19 cellular contexts compared by ENCODE assay signal in the genomic region with DNA sequence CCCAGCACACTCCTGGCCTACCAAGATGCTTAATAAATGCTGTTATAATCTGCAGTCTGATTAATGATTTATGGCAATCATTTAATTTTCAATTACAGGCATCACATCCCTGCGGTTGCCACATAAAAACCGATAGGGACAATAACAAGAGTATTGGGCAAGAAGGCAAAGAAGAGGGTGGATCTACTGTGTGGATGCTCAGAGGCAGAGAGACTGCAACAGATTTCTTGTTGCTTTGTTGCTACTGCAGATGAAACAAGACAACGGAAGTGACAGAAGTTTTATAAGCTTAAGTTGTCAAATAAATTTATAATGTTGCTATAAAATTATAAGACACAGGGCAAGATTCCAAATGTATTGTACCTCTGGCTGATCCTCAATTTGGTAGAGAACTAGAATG.
A peak's percentile ranks its signal among the peaks of the same experiment; 100 is the strongest.
DNase-seq lines count a peak whose midpoint lies in the region; ATAC-seq and TF ChIP-seq lines count a peak whose summit lies in the region.
"Had no signal": no experiment of that assay in that cellular context is flagged by ENCODE, and none has a peak within 500 bp of the region (broad histone marks: within the 10 kb centered on the region; RNA-seq: fewer than 3 reads in every experiment).

No MANE protein-coding gene starts in this region.

- DNase-seq in A673 (ENCODE audit: low spot score), result peak; percentile 55
- peak; percentile 2 for DNase-seq in HCEC 1CT
- DNase-seq in PC-3, result no peak
- DNase-seq in esophagus muscularis mucosa (ENCODE audit: extremely low spot score), result peak; percentile 55
- DNase-seq in activated naive CD4-positive, alpha-beta T cell treated with Interleukin-2 at 50 U/mL for 16 hours, result no peak
- no peak for DNase-seq in CD8-positive, alpha-beta memory T cell
- no peak for DNase-seq in WERI-Rb-1
- DNase-seq: 8988T; ACHN; BE2C; CD4-positive, alpha-beta memory T cell; COR-L47; DMS153; DND-41; GF-D8; GM23248 had no signal

- H3K9me2 ChIP-seq in PC-3 (replicated peaks; ENCODE audit: low read length), result no peaks in the 10 kb centered on the region

- H3K4me3 ChIP-seq in A673 (ENCODE audit: low read depth, low read length, poor library complexity, severe bottlenecking) (no peak overlapping the region), PC-3 (ENCODE audit: low read length) (no peak overlapping the region), esophagus muscularis mucosa (no peak overlapping the region), WERI-Rb-1 (ENCODE audit: low read depth, low read length) (no peak overlapping the region)
- no peak overlapping the region for H3K4me3 ChIP-seq in CD8-positive, alpha-beta memory T cell (ENCODE audit: low read length)
- H3K4me3 ChIP-seq: GM23248 had no signal

- 74% methylated on average over 3 of the region's 3 CpGs for WGBS in esophagus muscularis mucosa

- H3K9me3 ChIP-seq in A673 (ENCODE audit: low read depth, low read length, poor library complexity, severe bottlenecking), result no peaks in the 10 kb centered on the region
- H3K9me3 ChIP-seq in PC-3 (ENCODE audit: low read length), result no peaks in the 10 kb centered on the region
- H3K9me3 ChIP-seq in esophagus muscularis mucosa, result no peaks in the 10 kb centered on the region
- no peaks in the 10 kb centered on the region for H3K9me3 ChIP-seq in CD8-positive, alpha-beta memory T cell (ENCODE audit: low read length)
- no peaks in the 10 kb centered on the region for H3K9me3 ChIP-seq in WERI-Rb-1 (ENCODE audit: severe bottlenecking)
- H3K9me3 ChIP-seq: BE2C had no signal

- no peaks in the 10 kb centered on the region for H3K27me3 Mint-ChIP-seq in CD8-positive, alpha-beta memory T cell
- H3K27me3 Mint-ChIP-seq: CD4-positive, alpha-beta memory T cell; IgD-negative memory B cell had no signal

- ATAC-seq in PC-3, result peak; percentile 62
- no peak for ATAC-seq in HG03442 (IDR thresholded peaks at IDR 0.05; ENCODE audit: unreplicated experiment)

- H3K36me3 ChIP-seq in A673 (ENCODE audit: insufficient read depth, low read length, poor library complexity, severe bottlenecking), result no peaks in the 10 kb centered on the region
- H3K36me3 ChIP-seq in PC-3 (ENCODE audit: low read depth, low read length), result no peaks in the 10 kb centered on the region
- no peaks in the 10 kb centered on the region for H3K36me3 ChIP-seq in esophagus muscularis mucosa
- H3K36me3 ChIP-seq in CD8-positive, alpha-beta memory T cell (ENCODE audit: insufficient read depth, low read length), result no peaks in the 10 kb centered on the region
- no peaks in the 10 kb centered on the region for H3K36me3 ChIP-seq in WERI-Rb-1
- H3K36me3 ChIP-seq: BE2C had no signal

- peaks cover 0 to 2% (median 0%) of the 10 kb centered on the region in 5 donors for H3K9me3 Mint-ChIP-seq in CD8-positive, alpha-beta memory T cell

- no peak overlapping the region for H3K27ac Mint-ChIP-seq in CD8-positive, alpha-beta memory T cell
- H3K27ac Mint-ChIP-seq: IgD-negative memory B cell had no signal

- no TSS peak for BruUV-seq in A673 (replicated peaks; lab: Mats Ljungman, UMichigan)
- no TSS peak for BruUV-seq in PC-3 (replicated peaks; lab: Mats Ljungman, UMichigan)

- no peak overlapping the region for H3K9ac ChIP-seq in PC-3 (ENCODE audit: low read length)
- H3K9ac ChIP-seq: GM23248 had no signal

- CTCF ChIA-PET in A673 (lab: Charles Lee) (no interaction called here), PC-3 (lab: Charles Lee) (no interaction called here)
- CTCF ChIA-PET in CD8-positive, alpha-beta memory T cell (lab: Charles Lee), result no interaction called here

- H3K27me3 ChIP-seq in A673 (replicated peaks; ENCODE audit: insufficient read depth, low read depth, low read length, poor library complexity), result no peaks in the 10 kb centered on the region
- no peaks in the 10 kb centered on the region for H3K27me3 ChIP-seq in PC-3 (ENCODE audit: low read length)
- no peaks in the 10 kb centered on the region for H3K27me3 ChIP-seq in esophagus muscularis mucosa
- H3K27me3 ChIP-seq in CD8-positive, alpha-beta memory T cell (ENCODE audit: insufficient read depth, low read length, poor library complexity, severe bottlenecking), result no peaks in the 10 kb centered on the region
- no peaks in the 10 kb centered on the region for H3K27me3 ChIP-seq in WERI-Rb-1 (ENCODE audit: insufficient read depth, low read depth, severe bottlenecking)
- H3K27me3 ChIP-seq: BE2C had no signal

- no peak for TF ChIP-seq POLR2A in esophagus muscularis mucosa (IDR thresholded peaks at IDR 0.05; ENCODE audit: low read depth)

- no peak overlapping the region for H3K4me2 ChIP-seq in PC-3 (ENCODE audit: low read length)

- peaks cover 0 to 4% (median 4%) of the 10 kb centered on the region in 3 donors for H3K4me1 Mint-ChIP-seq in CD8-positive, alpha-beta memory T cell

- H3K4me1 ChIP-seq in A673 (ENCODE audit: insufficient read depth, low read length, poor library complexity, severe bottlenecking) (peaks cover 15% of the 10 kb centered on the region), PC-3 (ENCODE audit: insufficient read depth, low read length) (peaks cover 12% of the 10 kb centered on the region), esophagus muscularis mucosa (no peaks in the 10 kb centered on the region)
- no peaks in the 10 kb centered on the region for H3K4me1 ChIP-seq in CD8-positive, alpha-beta memory T cell (ENCODE audit: insufficient read depth, low read length)
- H3K4me1 ChIP-seq: BE2C had no signal

- no peaks in the 10 kb centered on the region for H3K79me2 ChIP-seq in PC-3 (ENCODE audit: low read length)

- no peaks in the 10 kb centered on the region for H4K20me1 ChIP-seq in PC-3 (ENCODE audit: low read length)

- POLR2A ChIA-PET in A673 (lab: Charles Lee; ENCODE audit: low non-redundant PET) (no interaction called here), PC-3 (lab: Charles Lee; ENCODE audit: unreplicated experiment) (no interaction called here)
- POLR2A ChIA-PET in CD8-positive, alpha-beta memory T cell (lab: Charles Lee), result no interaction called here

- H3K4me3 Mint-ChIP-seq in CD8-positive, alpha-beta memory T cell, result no peak overlapping the region
- H3K4me3 Mint-ChIP-seq: CD4-positive, alpha-beta memory T cell; IgD-negative memory B cell had no signal

- TF ChIP-seq EP300 in esophagus muscularis mucosa (IDR thresholded peaks at IDR 0.05), result no peak

- no peak overlapping the region for H2AFZ ChIP-seq in PC-3 (ENCODE audit: low read length)
- H2AFZ ChIP-seq: GM23248 had no signal

- TF ChIP-seq CTCF in A673 (conservative IDR thresholded peaks at IDR 0.05; ENCODE audit: low read depth, low read length), result no peak
- TF ChIP-seq CTCF in PC-3 (conservative IDR thresholded peaks at IDR 0.05; ENCODE audit: low read depth, low read length), result no peak
- TF ChIP-seq CTCF in esophagus muscularis mucosa (IDR thresholded peaks at IDR 0.05), result no peak
- TF ChIP-seq CTCF in WERI-Rb-1 (IDR thresholded peaks at IDR 0.05; ENCODE audit: low read depth, low read length), result no peak

- peaks cover 19 to 28% (median 25%) of the 10 kb centered on the region in 3 donors for H3K36me3 Mint-ChIP-seq in CD8-positive, alpha-beta memory T cell

- no peaks in the 10 kb centered on the region for H3F3A ChIP-seq in PC-3 (ENCODE audit: low read length, unreplicated experiment)

- H3K27ac ChIP-seq in A673 (ENCODE audit: low read depth, low read length, poor library complexity, severe bottlenecking) (no peak overlapping the region), PC-3 (ENCODE audit: low read length) (no peak overlapping the region), esophagus muscularis mucosa (replicated peaks in 1 of 4) (no peak overlapping the region), WERI-Rb-1 (no peak overlapping the region)
- no peak overlapping the region for H3K27ac ChIP-seq in CD8-positive, alpha-beta memory T cell (ENCODE audit: low read depth, low read length)
- H3K27ac ChIP-seq: C4-2B, GM23248 had no signal

- intact Hi-C loops in A673 (cut with micrococcal nuclease; ENCODE audit: unreplicated experiment), result no loop called here
- intact Hi-C loops in PC-3 (cut with micrococcal nuclease), result loop anchor here (2.0 kb wide), 1 partner anchor 18 kb away; no protein-coding TSS in a partner anchor
- intact Hi-C loops in esophagus muscularis mucosa (cut with DNase I), result no loop called here

Comparison
In these comparisons a context has a peak if more than half of its experiments do, and no peak if none do; other contexts are left out.
1. DNase-seq: peak in A673 (single experiment), HCEC 1CT (single experiment) and esophagus muscularis mucosa (single experiment); none in PC-3 (single experiment), activated naive CD4-positive, alpha-beta T cell treated with Interleukin-2 at 50 U/mL for 16 hours (single experiment), CD8-positive, alpha-beta memory T cell (0 of 5) and WERI-Rb-1 (single experiment).